ENCODE assay signal across 23 cellular contexts in genomic region chr2:120764434-120764833, GRCh38. TPM values are rescaled to one million over a fixed set of nuclear protein-coding genes. Genes with fewer than 3 reads are reported as not detected.
A peak's percentile ranks its signal among the peaks of the same experiment; 100 is the strongest.
DNase-seq lines count a peak whose midpoint lies in the region; ATAC-seq and TF ChIP-seq lines count a peak whose summit lies in the region.
"Had no signal": no experiment of that assay in that cellular context is flagged by ENCODE, and none has a peak within 500 bp of the region (broad histone marks: within the 10 kb centered on the region; RNA-seq: fewer than 3 reads in every experiment).

No MANE protein-coding gene starts in this region.

- no peaks in the 10 kb centered on the region for H3K27me3 ChIP-seq in mesenchymal stem cell (ENCODE audit: control insufficient read depth in 1 of 2, insufficient read depth in 1 of 2, low read length in 2 of 2)
- no peaks in the 10 kb centered on the region for H3K27me3 ChIP-seq in upper lobe of right lung

- no peak overlapping the region for H2AK5ac ChIP-seq in mesenchymal stem cell (ENCODE audit: low read length, severe bottlenecking)

- peak overlapping the region; percentile 37 to 95 for H2BK12ac ChIP-seq in mesenchymal stem cell (ENCODE audit: low read length in 2 of 2)

- no peak overlapping the region for H2AFZ ChIP-seq in mesenchymal stem cell (ENCODE audit: low read depth, low read length)

- no peak overlapping the region for H2BK120ac ChIP-seq in mesenchymal stem cell (ENCODE audit: low read depth, low read length)

- peak overlapping the region; percentile 79 to 96 for H3K4ac ChIP-seq in mesenchymal stem cell (ENCODE audit: low read depth in 1 of 2, low read length in 2 of 2)

- H3K4me1 ChIP-seq in mesenchymal stem cell (ENCODE audit: control insufficient read depth, insufficient read depth, low read depth, low read length) (peaks cover 45% of the 10 kb centered on the region), upper lobe of right lung (peaks cover 9% of the 10 kb centered on the region)
- H3K4me1 ChIP-seq: foreskin keratinocyte, pancreas had no signal

- H3K36me3 ChIP-seq in mesenchymal stem cell (ENCODE audit: control insufficient read depth in 1 of 2, insufficient read depth in 2 of 2, low read depth in 1 of 2, low read length in 2 of 2) (peaks cover 0 to 12% of the 10 kb centered on the region in 2 experiments), upper lobe of right lung (no peaks in the 10 kb centered on the region)
- H3K36me3 ChIP-seq: pancreas, WERI-Rb-1 had no signal

- no peak overlapping the region for H2BK15ac ChIP-seq in mesenchymal stem cell (ENCODE audit: low read depth, poor library complexity, severe bottlenecking)

- H3K18ac ChIP-seq in mesenchymal stem cell (ENCODE audit: low read depth in 1 of 2, low read length in 2 of 2) = peak overlapping the region; percentile 81 to 88

- no peak overlapping the region for H3K9ac ChIP-seq in mesenchymal stem cell (ENCODE audit: low read length)

- DNase-seq in activated effector memory CD4-positive, alpha-beta T cell treated with anti-CD3 and anti-CD28 coated beads, Interleukin-2, amount 50 U/mL, for 16 hours = peak; percentile 24
- DNase-seq in activated effector memory CD4-positive, alpha-beta T cell treated with Interleukin-2 at 50 U/mL for 16 hours = no peak
- DNase-seq in coronary artery (ENCODE audit: low spot score) = peak; percentile 26
- DNase-seq in mesenchymal stem cell = no peak
- DNase-seq in upper lobe of right lung = no peak
- no peak for DNase-seq in A172 (ENCODE audit: low spot score)
- DNase-seq: 8988T; activated CD4-positive, alpha-beta memory T cell treated with anti-CD3 and anti-CD28 coated beads, Interleukin-2, amount 10 ng/mL, durations not matched to agents 7 days and 5 days; activated naive CD4-positive, alpha-beta T cell treated with anti-CD3 and anti-CD28 coated beads, Interleukin-2, amount 50 U/mL, for 16 hours; activated T-cell treated with anti-CD3 and anti-CD28 coated beads, Interleukin-2, amount 50 U/mL, for 1 hour; foreskin keratinocyte; NCI-H1105 treated with DMSO at 0.1 percent for 48 hours; NCI-H69; SHP77 treated with DMSO at 0.1 percent for 48 hours; stimulated activated CD4-positive, alpha-beta T cell treated with anti-CD3 and anti-CD28 coated beads, Interleukin-2, amount 100 ng/mL, for 24 hours; T-helper 2 cell; trophoblast cell; WERI-Rb-1 had no signal

- no peak for TF ChIP-seq CTCF in coronary artery (IDR thresholded peaks at IDR 0.05)
- TF ChIP-seq CTCF in upper lobe of right lung (IDR thresholded peaks at IDR 0.05) = no peak

- H3K23ac ChIP-seq in mesenchymal stem cell (ENCODE audit: low read length in 2 of 2) = no peak overlapping the region

- no peak overlapping the region for H3K4me3 ChIP-seq in coronary artery
- no peak overlapping the region for H3K4me3 ChIP-seq in mesenchymal stem cell (ENCODE audit: insufficient read depth in 1 of 2, low read depth in 1 of 2, low read length in 2 of 2)
- no peak overlapping the region for H3K4me3 ChIP-seq in upper lobe of right lung
- H3K4me3 ChIP-seq: mucosa of descending colon, pancreas had no signal

- H3K4me2 ChIP-seq in mesenchymal stem cell (ENCODE audit: low read length, poor library complexity, severe bottlenecking) = no peak overlapping the region

- intact Hi-C loops in upper lobe of right lung (cut with DNase I) = no loop called here

- ATAC-seq in upper lobe of right lung (no peak), HG03354 (IDR thresholded peaks at IDR 0.05; ENCODE audit: poor library complexity, severe bottlenecking, unreplicated experiment) (no peak), GM18873 (IDR thresholded peaks at IDR 0.05; ENCODE audit: low FRiP score, unreplicated experiment) (no peak)
- ATAC-seq: foreskin keratinocyte, mucosa of descending colon had no signal

- peaks cover 56% of the 10 kb centered on the region for H3K79me1 ChIP-seq in mesenchymal stem cell (replicated peaks; ENCODE audit: low read length, poor library complexity, severe bottlenecking)

- H2BK5ac ChIP-seq in mesenchymal stem cell (ENCODE audit: low read depth, low read length, poor library complexity, severe bottlenecking) = no peak overlapping the region

- peak overlapping the region in 1 of 2 experiments; percentile 35 for H3K14ac ChIP-seq in mesenchymal stem cell (ENCODE audit: low read length in 2 of 2)

- WGBS in mesenchymal stem cell = 82% methylated on average over 7 of the region's 7 CpGs

- no peaks in the 10 kb centered on the region for H3K9me3 ChIP-seq in mesenchymal stem cell (ENCODE audit: control insufficient read depth, low read length)
- H3K9me3 ChIP-seq in upper lobe of right lung = no peaks in the 10 kb centered on the region
- H3K9me3 ChIP-seq: mucosa of descending colon, pancreas had no signal

- H4K8ac ChIP-seq in mesenchymal stem cell (ENCODE audit: low read length) = peak overlapping the region; percentile 66

- H3K27ac ChIP-seq in coronary artery (peak overlapping the region in 1 of 2 donors; percentile 83), mesenchymal stem cell (ENCODE audit: low read length, poor library complexity, severe bottlenecking) (no peak overlapping the region), upper lobe of right lung (peak overlapping the region; percentile 75)
- H3K27ac ChIP-seq: foreskin keratinocyte, pancreas, WERI-Rb-1 had no signal

- no peak overlapping the region for H4K91ac ChIP-seq in mesenchymal stem cell (ENCODE audit: low read length)

RNA-seq across cellular contexts. Expression of gene GLI2, which starts 28.8 kb away (rescaled TPM):
- 28.9 TPM for polyA plus RNA-seq in mesenchymal stem cell (2013, experiment 1 of 2)
- 29.5 TPM for polyA plus RNA-seq in mesenchymal stem cell (2013, experiment 2 of 2)
- total RNA-seq in upper lobe of right lung = 4.7 TPM
- total RNA-seq in A172 (2014; rRNA removed; shearing (Covaris generic)) = 4.6 and 4.7 TPM in 2 replicates
- total RNA-seq: foreskin keratinocyte, G401 had no signal

Comparison
In these comparisons a context has a peak if more than half of its experiments do, and no peak if none do; other contexts are left out.
1. DNase-seq: peak in activated effector memory CD4-positive, alpha-beta T cell treated with anti-CD3 and anti-CD28 coated beads, Interleukin-2, amount 50 U/mL, for 16 hours (single experiment) and coronary artery (single experiment); none in activated effector memory CD4-positive, alpha-beta T cell treated with Interleukin-2 at 50 U/mL for 16 hours (single experiment), mesenchymal stem cell (single experiment), upper lobe of right lung (single experiment) and A172 (single experiment).